Comparison of ENCODE assay signal across 8 cellular contexts in genomic region chr5:5886812-5887486, GRCh38.
DNase-seq lines count a peak whose midpoint lies in the region; ATAC-seq and TF ChIP-seq lines count a peak whose summit lies in the region.

No MANE protein-coding gene starts in this region.

- DNase-seq in NCI-H69 (lab: John Stamatoyannopoulos, UW) (peak; percentile 55), astrocyte of the hippocampus (ENCODE audit: low read depth, low spot score) (peak; percentile 4), osteocyte (ENCODE audit: extremely low spot score, unreplicated experiment) (peak; percentile 82), EL (no peak), NCI-H526 (lab: John Stamatoyannopoulos, UW) (no peak), coronary artery (ENCODE audit: low spot score) (no peak)

- no peak overlapping the region for H3K27ac ChIP-seq in coronary artery

- H3K27ac Mint-ChIP-seq in osteocyte (ENCODE audit: unreplicated experiment), result no peak overlapping the region

- ATAC-seq in GM18498 (IDR thresholded peaks at IDR 0.05; ENCODE audit: unreplicated experiment) (peak; percentile 89), HG02588 (IDR thresholded peaks at IDR 0.05; ENCODE audit: unreplicated experiment) (peak; percentile 74)

- H3K36me3 Mint-ChIP-seq in osteocyte (ENCODE audit: unreplicated experiment), result no peaks in the 10 kb centered on the region

- H3K9me3 Mint-ChIP-seq in osteocyte (ENCODE audit: unreplicated experiment), result peaks cover 21% of the 10 kb centered on the region

- H3K4me1 Mint-ChIP-seq in osteocyte (ENCODE audit: unreplicated experiment), result no peaks in the 10 kb centered on the region

- H3K27me3 Mint-ChIP-seq in osteocyte (ENCODE audit: unreplicated experiment), result no peaks in the 10 kb centered on the region

- no peak overlapping the region for H3K4me3 Mint-ChIP-seq in osteocyte (ENCODE audit: unreplicated experiment)

- H3K4me3 ChIP-seq in coronary artery, result no peak overlapping the region

- TF ChIP-seq CTCF in osteocyte (IDR thresholded peaks at IDR 0.05) (peak; percentile 24), coronary artery (IDR thresholded peaks at IDR 0.05) (no peak)

Comparison
In these comparisons a context has a peak if more than half of its experiments do, and no peak if none do; other contexts are left out.
1. DNase-seq: peak in NCI-H69 (single experiment), astrocyte of the hippocampus (single experiment) and osteocyte (single experiment); none in EL (single experiment), NCI-H526 (0 of 2) and coronary artery (single experiment).